18 cellular contexts compared by ENCODE assay signal in the genomic region with DNA sequence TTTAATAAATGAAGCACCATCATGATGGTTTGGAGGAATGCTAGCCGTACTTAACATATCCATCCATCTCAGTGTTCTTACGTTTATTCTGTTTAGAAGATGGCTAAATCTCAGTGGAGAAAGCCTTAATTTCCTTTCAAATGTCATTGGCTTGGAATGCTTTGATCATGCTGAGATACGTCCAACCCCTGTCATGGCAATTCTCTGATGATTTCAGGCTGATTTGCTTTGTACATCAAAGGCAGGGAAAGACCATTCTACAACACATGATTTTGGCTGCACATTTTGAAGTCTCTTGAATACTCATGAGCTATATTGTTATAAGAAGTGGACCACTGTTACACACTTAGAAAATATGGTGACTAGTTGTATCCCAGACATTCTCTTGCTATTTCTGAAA.
DNase-seq lines count a peak whose midpoint lies in the region; ATAC-seq and TF ChIP-seq lines count a peak whose summit lies in the region.
"Had no signal": no experiment of that assay in that cellular context is flagged by ENCODE, and none has a peak within 500 bp of the region (broad histone marks: within the 10 kb centered on the region; RNA-seq: fewer than 3 reads in every experiment).

No MANE protein-coding gene starts in this region.

- no peaks in the 10 kb centered on the region for H3K9me3 ChIP-seq in neural cell (ENCODE audit: low read length)
- H3K9me3 ChIP-seq: A549; BLaER1 treated with 17β-estradiol and CSF1 and Interleukin-3, amounts not matched to agents 10 nM and 100 nM; Caco-2 had no signal

- no peaks in the 10 kb centered on the region for H3K79me2 ChIP-seq in neural cell (replicated peaks; ENCODE audit: insufficient read depth, low read length)

- no peak overlapping the region for H3K4me3 Mint-ChIP-seq in activated CD4-positive, alpha-beta T cell treated with anti-CD3 and anti-CD28 coated beads, Interleukin-2, amount 10 ng/mL, durations not matched to agents 24 days and 14 days
- H3K4me3 Mint-ChIP-seq: B cell; CD4-positive, alpha-beta T cell; CD8-positive, alpha-beta T cell had no signal

- peaks cover 4% of the 10 kb centered on the region for H3K9me3 Mint-ChIP-seq in activated CD4-positive, alpha-beta T cell treated with anti-CD3 and anti-CD28 coated beads, Interleukin-2, amount 10 ng/mL, durations not matched to agents 24 days and 14 days

- H3K27me3 Mint-ChIP-seq in activated CD4-positive, alpha-beta T cell treated with anti-CD3 and anti-CD28 coated beads, Interleukin-2, amount 10 ng/mL, durations not matched to agents 24 days and 14 days, result no peaks in the 10 kb centered on the region
- H3K27me3 Mint-ChIP-seq: B cell; CD4-positive, alpha-beta T cell had no signal

- peak; percentile 55 for DNase-seq in SW480 (ENCODE audit: low spot score)
- peak; percentile 7 for DNase-seq in astrocyte of the hippocampus (ENCODE audit: low read depth, low spot score)
- DNase-seq in activated CD4-positive, alpha-beta T cell treated with anti-CD3 and anti-CD28 coated beads, Interleukin-2, amount 10 ng/mL, durations not matched to agents 24 days and 14 days, result no peak
- DNase-seq: AML-193; Caco-2; Calu3; CD4-positive, alpha-beta T cell; CD8-positive, alpha-beta T cell; DMS79 treated with DMSO at 0.1 percent for 48 hours; GF-D8 had no signal

- H3K27ac Mint-ChIP-seq in activated CD4-positive, alpha-beta T cell treated with anti-CD3 and anti-CD28 coated beads, Interleukin-2, amount 10 ng/mL, durations not matched to agents 24 days and 14 days, result no peak overlapping the region
- H3K27ac Mint-ChIP-seq: B cell; CD4-positive, alpha-beta T cell; CD8-positive, alpha-beta T cell had no signal

- no peaks in the 10 kb centered on the region for H3K36me3 ChIP-seq in neural cell (ENCODE audit: insufficient read depth, low read length)
- H3K36me3 ChIP-seq: BLaER1 treated with 17β-estradiol and CSF1 and Interleukin-3, amounts not matched to agents 10 nM and 100 nM had no signal

- ATAC-seq in HG03280 (IDR thresholded peaks at IDR 0.05; ENCODE audit: unreplicated experiment) (no peak), HG02623 (IDR thresholded peaks at IDR 0.05; ENCODE audit: unreplicated experiment) (no peak)
- ATAC-seq: A549; CD8-positive, alpha-beta T cell had no signal

- H4K20me1 ChIP-seq in neural cell (ENCODE audit: insufficient read depth), result no peaks in the 10 kb centered on the region
- H4K20me1 ChIP-seq: BLaER1 treated with 17β-estradiol and CSF1 and Interleukin-3, amounts not matched to agents 10 nM and 100 nM had no signal

- TF ChIP-seq RAD21 in neural cell (conservative IDR thresholded peaks at IDR 0.05), result no peak

- TF ChIP-seq CTCF in neural cell (IDR thresholded peaks at IDR 0.05; ENCODE audit: poor library complexity, severe bottlenecking), result no peak

- intact Hi-C loops in activated CD4-positive, alpha-beta T cell treated with anti-CD3 and anti-CD28 coated beads, Interleukin-2, amount 10 ng/mL, durations not matched to agents 24 days and 14 days (cut with micrococcal nuclease), result no loop called here

- no peaks in the 10 kb centered on the region for H3K36me3 Mint-ChIP-seq in activated CD4-positive, alpha-beta T cell treated with anti-CD3 and anti-CD28 coated beads, Interleukin-2, amount 10 ng/mL, durations not matched to agents 24 days and 14 days (ENCODE audit: low read depth)
- H3K36me3 Mint-ChIP-seq: CD8-positive, alpha-beta T cell had no signal

- H3K27me3 ChIP-seq in neural cell (ENCODE audit: insufficient read depth, low read depth, low read length), result no peaks in the 10 kb centered on the region
- H3K27me3 ChIP-seq: BLaER1 treated with 17β-estradiol and CSF1 and Interleukin-3, amounts not matched to agents 10 nM and 100 nM had no signal

- H3K4me1 Mint-ChIP-seq in activated CD4-positive, alpha-beta T cell treated with anti-CD3 and anti-CD28 coated beads, Interleukin-2, amount 10 ng/mL, durations not matched to agents 24 days and 14 days, result no peaks in the 10 kb centered on the region
- H3K4me1 Mint-ChIP-seq: B cell had no signal

- H2AFZ ChIP-seq in neural cell (ENCODE audit: low read depth, low read length), result no peak overlapping the region

- peak overlapping the region; percentile 2 for H3K4me3 ChIP-seq in neural cell (ENCODE audit: low read length)
- H3K4me3 ChIP-seq: A549; BLaER1 treated with 17β-estradiol and CSF1 and Interleukin-3, amounts not matched to agents 10 nM and 100 nM had no signal

- peak; percentile 84 for TF ChIP-seq EP300 in neural cell (conservative IDR thresholded peaks at IDR 0.05; ENCODE audit: poor library complexity, severe bottlenecking)

- no peaks in the 10 kb centered on the region for H3F3A ChIP-seq in neural cell (ENCODE audit: insufficient read depth, low read length, poor library complexity, severe bottlenecking)

- H3K4me2 ChIP-seq in neural cell (ENCODE audit: low read length), result no peak overlapping the region
- H3K4me2 ChIP-seq: A549; BLaER1 treated with 17β-estradiol and CSF1 and Interleukin-3, amounts not matched to agents 10 nM and 100 nM had no signal

- H3K27ac ChIP-seq in neural cell (ENCODE audit: low read length), result no peak overlapping the region
- H3K27ac ChIP-seq: 22Rv1; A549; BLaER1 treated with 17β-estradiol and CSF1 and Interleukin-3, amounts not matched to agents 10 nM and 100 nM; C4-2B had no signal

- H3K9ac ChIP-seq in neural cell (ENCODE audit: low read length), result no peak overlapping the region
- H3K9ac ChIP-seq: BLaER1 treated with 17β-estradiol and CSF1 and Interleukin-3, amounts not matched to agents 10 nM and 100 nM had no signal

- H3K9me2 ChIP-seq in neural cell (ENCODE audit: insufficient read depth, low read length), result no peaks in the 10 kb centered on the region

TF ChIP-seq in neural cell, 6 proteins besides CTCF, POLR2A, EP300 and RAD21:
- TF ChIP-seq EZH2 (IDR thresholded peaks at IDR 0.05; ENCODE audit: borderline replicate concordance, insufficient read depth, low read length, poor library complexity, severe bottlenecking) (no peak), POLR2AphosphoS5 (IDR thresholded peaks at IDR 0.05) (peak; percentile 61), TAF1 (IDR thresholded peaks at IDR 0.05; ENCODE audit: low read depth) (no peak)
